In the genomic region with DNA sequence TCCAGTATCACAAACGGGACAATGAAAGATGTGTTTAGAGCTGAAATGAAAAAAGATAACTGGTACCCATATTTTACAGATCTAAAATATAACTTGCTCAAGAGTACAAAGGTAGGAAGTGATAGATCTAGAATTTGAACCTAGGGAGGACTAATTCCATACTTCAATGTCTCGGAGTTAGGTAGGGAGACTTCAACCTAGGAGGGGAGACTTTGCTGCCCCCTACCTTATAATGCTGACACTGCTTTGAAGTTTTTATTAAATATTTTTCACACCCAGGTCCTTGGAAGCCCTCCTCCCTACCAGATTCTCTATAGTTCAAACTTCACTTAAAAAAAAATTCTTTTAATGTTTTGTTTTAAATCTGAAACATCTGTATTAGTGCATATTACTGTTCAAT, we compare ENCODE assay signal across 9 cellular contexts. TPM values are rescaled to one million over a fixed set of nuclear protein-coding genes. Genes with fewer than 3 reads are reported as not detected.
DNase-seq lines count a peak whose midpoint lies in the region; ATAC-seq, FAIRE-seq and TF ChIP-seq lines count a peak whose summit lies in the region.
"Had no signal": no experiment of that assay in that cellular context is flagged by ENCODE, and none has a peak within 500 bp of the region (broad histone marks: within the 10 kb centered on the region; RNA-seq: fewer than 3 reads in every experiment).

No MANE protein-coding gene starts in this region.

- no TSS peak for BruUV-seq in endothelial cell of umbilical vein (replicated peaks; lab: Mats Ljungman, UMichigan)

- no peaks in the 10 kb centered on the region for H3K9me3 Mint-ChIP-seq in activated CD4-positive, alpha-beta memory T cell treated with anti-CD3 and anti-CD28 coated beads for 36 hours

- H3K9ac ChIP-seq in endothelial cell of umbilical vein (replicated peaks; ENCODE audit: extremely low read depth, insufficient read depth, low read length), result no peak overlapping the region

- peak; percentile 8 for FAIRE-seq in endothelial cell of umbilical vein (lab: Jason Lieb, UNC)

- H4K20me1 ChIP-seq in endothelial cell of umbilical vein (replicated peaks; ENCODE audit: control insufficient read depth, extremely low read depth, insufficient read depth, low read length), result no peaks in the 10 kb centered on the region

- POLR2A ChIA-PET in endothelial cell of umbilical vein (lab: Charles Lee), result no interaction called here
- POLR2A ChIA-PET in activated CD4-positive, alpha-beta memory T cell treated with anti-CD3 and anti-CD28 coated beads for 36 hours (lab: Charles Lee), result no interaction called here

- no peaks in the 10 kb centered on the region for H3K27me3 Mint-ChIP-seq in activated CD4-positive, alpha-beta memory T cell treated with anti-CD3 and anti-CD28 coated beads for 36 hours

- CTCF ChIA-PET in endothelial cell of umbilical vein (lab: Charles Lee), result interaction anchor here (1.7 kb wide), 1 partner anchor 10 kb away, joined by 5 read pairs; no protein-coding TSS in a partner anchor
- CTCF ChIA-PET in activated CD4-positive, alpha-beta memory T cell treated with anti-CD3 and anti-CD28 coated beads for 36 hours (lab: Charles Lee), result interaction anchor here (0.9 to 1.2 kb wide), 2 partner anchors 13 to 203 kb away, joined by 3 read pairs; no protein-coding TSS in a partner anchor

- dilution Hi-C loops in endothelial cell of umbilical vein (cut with MboI; ENCODE audit: extremely low pct_ligation_motif_present, low sequenced_read_pairs), result no loop called here

- intact Hi-C loops in endothelial cell of umbilical vein (cut with micrococcal nuclease), result no loop called here
- intact Hi-C loops in psoas muscle (cut with DNase I), result no loop called here
- intact Hi-C loops in activated CD4-positive, alpha-beta memory T cell treated with anti-CD3 and anti-CD28 coated beads for 36 hours (cut with micrococcal nuclease), result loop anchor here (2.0 kb wide), 1 partner anchor 203 kb away; no protein-coding TSS in a partner anchor

- H3K4me1 ChIP-seq in endothelial cell of umbilical vein (ENCODE audit: control insufficient read depth, extremely low read depth, insufficient read depth, low read length), result no peaks in the 10 kb centered on the region
- peaks cover 29% of the 10 kb centered on the region for H3K4me1 ChIP-seq in psoas muscle

- H3K9me1 ChIP-seq in endothelial cell of umbilical vein (replicated peaks; ENCODE audit: control insufficient read depth, extremely low read depth, insufficient read depth, low read length), result no peaks in the 10 kb centered on the region

- no peak overlapping the region for H3K4me3 Mint-ChIP-seq in activated CD4-positive, alpha-beta memory T cell treated with anti-CD3 and anti-CD28 coated beads for 36 hours

- H3K27me3 ChIP-seq in endothelial cell of umbilical vein (ENCODE audit: control insufficient read depth in 2 of 2, insufficient read depth in 2 of 2, low read length in 2 of 2) (no peaks in the 10 kb centered on the region), psoas muscle (ENCODE audit: insufficient read depth in 3 of 3, low read length in 2 of 3) (no peaks in the 10 kb centered on the region)

- H3K4me2 ChIP-seq in endothelial cell of umbilical vein (ENCODE audit: insufficient read depth, low read length), result no peak overlapping the region

- H3K27ac Mint-ChIP-seq in activated CD4-positive, alpha-beta memory T cell treated with anti-CD3 and anti-CD28 coated beads for 36 hours, result no peak overlapping the region

- H3K79me2 ChIP-seq in endothelial cell of umbilical vein (ENCODE audit: control insufficient read depth, insufficient read depth, low read length), result no peaks in the 10 kb centered on the region

- 25 to 50% (median 31%) methylated on average over 2 of the region's 2 CpGs for WGBS in psoas muscle, 3 donors

- H2AFZ ChIP-seq in endothelial cell of umbilical vein (ENCODE audit: low read depth, low read length), result no peak overlapping the region

- peak; percentile 44 to 66 (median 64) for ATAC-seq in psoas muscle
- no peak for ATAC-seq in GM18502 (IDR thresholded peaks at IDR 0.05; ENCODE audit: poor library complexity, unreplicated experiment)
- no peak for ATAC-seq in GM21723 (IDR thresholded peaks at IDR 0.05; ENCODE audit: unreplicated experiment)

- H3K9me3 ChIP-seq in endothelial cell of umbilical vein (replicated peaks; ENCODE audit: control insufficient read depth, insufficient read depth, low read length) (no peaks in the 10 kb centered on the region), psoas muscle (no peaks in the 10 kb centered on the region)

- H3K27ac ChIP-seq in endothelial cell of umbilical vein (ENCODE audit: insufficient read depth, low read depth, low read length) (no peak overlapping the region), psoas muscle (peak overlapping the region; percentile 77)
- H3K27ac ChIP-seq: HL-60 had no signal

- peaks cover 18% of the 10 kb centered on the region for H3K4me1 Mint-ChIP-seq in activated CD4-positive, alpha-beta memory T cell treated with anti-CD3 and anti-CD28 coated beads for 36 hours (ENCODE audit: low read depth)

- H3K4me3 ChIP-seq in NB4 (ENCODE audit: low read depth, low read length) (no peak overlapping the region), endothelial cell of umbilical vein (replicated peaks in 1 of 3; ENCODE audit: insufficient read depth in 1 of 3, low read depth in 1 of 3, low read length in 3 of 3) (no peak overlapping the region), psoas muscle (no peak overlapping the region)

- TF ChIP-seq POLR2A in NB4 (IDR thresholded peaks at IDR 0.05; ENCODE audit: extremely low read depth, insufficient read length) (no peak), endothelial cell of umbilical vein (IDR thresholded peaks at IDR 0.05; ENCODE audit: low read depth, low read length) (no peak)

- DNase-seq in NB4 (ENCODE audit: low read depth) (peak; percentile 64), endothelial cell of umbilical vein (ENCODE audit: low read depth, low spot score) (peak; percentile 7), psoas muscle (no peak)
- no peak for DNase-seq in activated CD4-positive, alpha-beta memory T cell treated with anti-CD3 and anti-CD28 coated beads for 36 hours
- DNase-seq: substantia nigra had no signal

- peaks cover 18% of the 10 kb centered on the region for H3K36me3 Mint-ChIP-seq in activated CD4-positive, alpha-beta memory T cell treated with anti-CD3 and anti-CD28 coated beads for 36 hours

- TF ChIP-seq CTCF in GM12874 (IDR thresholded peaks at IDR 0.05; ENCODE audit: insufficient read depth, low read depth, low read length), result peak; percentile 30; the same call in 1 of the 2 replicates
- peak; percentile 61 for TF ChIP-seq CTCF in NB4 (IDR thresholded peaks at IDR 0.05; ENCODE audit: low read depth, low read length)
- TF ChIP-seq CTCF in endothelial cell of umbilical vein (IDR thresholded peaks at IDR 0.05; ENCODE audit: extremely low read depth in 1 of 2, insufficient read depth in 1 of 2, low read depth in 1 of 2, low read length in 2 of 2), result peak in 1 of 2 donors; percentile 39
- TF ChIP-seq CTCF in psoas muscle (IDR thresholded peaks at IDR 0.05), result peak; percentile 25

- H3K36me3 ChIP-seq in endothelial cell of umbilical vein (ENCODE audit: control insufficient read depth in 2 of 2, extremely low read depth in 1 of 2, insufficient read depth in 2 of 2, low read length in 2 of 2) (peaks cover 1 to 2% of the 10 kb centered on the region in 2 experiments), psoas muscle (ENCODE audit: insufficient read depth in 1 of 2, low read depth in 1 of 2) (peaks cover 0 to 35% of the 10 kb centered on the region in 2 donors)

TF ChIP-seq in endothelial cell of umbilical vein, 7 proteins besides CTCF, POLR2A, EP300 and RAD21:
- TF ChIP-seq FOS (IDR thresholded peaks at IDR 0.05; ENCODE audit: borderline replicate concordance, insufficient read depth, low read length) (no peak), EZH2 (IDR thresholded peaks at IDR 0.05; ENCODE audit: borderline replicate concordance, low read depth, low read length, severe bottlenecking) (no peak), MYC (IDR thresholded peaks at IDR 0.05; ENCODE audit: low read depth, low read length) (no peak), JUN (IDR thresholded peaks at IDR 0.05; ENCODE audit: borderline replicate concordance, insufficient read depth, insufficient read length, low read depth) (no peak), GATA2 (IDR thresholded peaks at IDR 0.05; ENCODE audit: insufficient read depth, insufficient read length, low read depth, low read length) (no peak), POLR2AphosphoS5 (IDR thresholded peaks at IDR 0.05; ENCODE audit: insufficient read depth, low read depth, low read length) (no peak)
- TF ChIP-seq, protein P1, sequence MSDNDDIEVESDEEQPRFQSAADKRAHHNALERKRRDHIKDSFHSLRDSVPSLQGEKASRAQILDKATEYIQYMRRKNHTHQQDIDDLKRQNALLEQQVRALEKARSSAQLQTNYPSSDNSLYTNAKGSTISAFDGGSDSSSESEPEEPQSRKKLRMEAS (IDR thresholded peaks at IDR 0.05; ENCODE audit: insufficient read depth, insufficient read length), result no peak

RNA-seq across cellular contexts. Expression of gene MICU1, which starts 58.0 kb away (rescaled TPM):
- total RNA-seq in endothelial cell of umbilical vein, result 42.3 and 48.0 TPM in 2 replicates
- 23.7 and 27.5 TPM in 2 replicates for polyA plus RNA-seq in endothelial cell of umbilical vein
- polyA plus RNA-seq in endothelial cell of umbilical vein (2011; cell fraction: cytosol; rRNA removed), result 32.4 and 36.9 TPM in 2 replicates
- polyA plus RNA-seq in endothelial cell of umbilical vein (2011; cell fraction: nucleus; rRNA removed), result 18.9 and 21.2 TPM in 2 replicates
- 45.1 and 47.3 TPM in 2 replicates for polyA plus RNA-seq in endothelial cell of umbilical vein (2012)
- 39.0 and 52.1 TPM in 2 replicates for polyA minus RNA-seq in endothelial cell of umbilical vein
- 11.5 TPM for polyA minus RNA-seq in endothelial cell of umbilical vein (2011; cell fraction: cytosol; rRNA and poly(A)+ RNA removed)
- 18.1 and 29.5 TPM in 2 replicates for polyA minus RNA-seq in endothelial cell of umbilical vein (2011; cell fraction: nucleus; rRNA and poly(A)+ RNA removed)
- total RNA-seq in psoas muscle, result 10 to 100 TPM; 37.3 to 57.8 (median 46.6) TPM
- polyA plus RNA-seq in psoas muscle, result 10 to 100 TPM; 31.0 to 34.8 (median 33.5) TPM
- total RNA-seq in activated CD4-positive, alpha-beta memory T cell treated with anti-CD3 and anti-CD28 coated beads for 36 hours, result 10 to 100 TPM; 41.2 to 41.7 TPM

Comparison
In these comparisons a context has a peak if more than half of its experiments do, and no peak if none do; other contexts are left out.
1. DNase-seq: peak in NB4 (single experiment) and endothelial cell of umbilical vein (single experiment); none in psoas muscle (0 of 2) and activated CD4-positive, alpha-beta memory T cell treated with anti-CD3 and anti-CD28 coated beads for 36 hours (single experiment).
2. ATAC-seq: peak in psoas muscle (4 of 4); none in GM18502 (single experiment) and GM21723 (single experiment).